14 cellular contexts compared by ENCODE assay signal in genomic region chr22:35436421-35436820, GRCh38.
"Had no signal": no experiment of that assay in that cellular context is flagged by ENCODE, and none has a peak within 500 bp of the region (broad histone marks: within the 10 kb centered on the region; RNA-seq: fewer than 3 reads in every experiment).

No MANE protein-coding gene starts in this region.

- H3K79me2 ChIP-seq: parathyroid adenoma had no signal

- H3K27me3 Mint-ChIP-seq: naive thymus-derived CD4-positive, alpha-beta T cell; stimulated activated memory B cell treated with anti-CD40 and anti-IgM and Interleukin-4, amounts not matched to agents 10 μg/mL and 1 μg/mL and 100 μg/mL, for 72 hours; stimulated activated naive CD8-positive, alpha-beta T cell treated with anti-CD3 and anti-CD28 coated beads, Interleukin-15, Interleukin-2, amounts not matched to agents 100 ng/mL and 50 ng/mL, for 24 hours had no signal

- FAIRE-seq: endothelial cell of umbilical vein had no signal

- H3K4me1 ChIP-seq: foreskin keratinocyte, parathyroid adenoma, right lobe of liver, uterus had no signal

- H2AFZ ChIP-seq: parathyroid adenoma had no signal

- H3K36me3 ChIP-seq: right lobe of liver, uterus had no signal

- H3K4me3 ChIP-seq: psoas muscle, right lobe of liver, tibial artery, upper lobe of left lung, uterus had no signal

- H3K27ac Mint-ChIP-seq: naive thymus-derived CD4-positive, alpha-beta T cell; nephron progenitor cell; stimulated activated memory B cell treated with anti-CD40 and anti-IgM and Interleukin-4, amounts not matched to agents 10 μg/mL and 1 μg/mL and 100 μg/mL, for 72 hours; stimulated activated naive CD8-positive, alpha-beta T cell treated with anti-CD3 and anti-CD28 coated beads, Interleukin-15, Interleukin-2, amounts not matched to agents 100 ng/mL and 50 ng/mL, for 24 hours had no signal

- H3K27me3 ChIP-seq: foreskin keratinocyte, right lobe of liver, tibial artery, upper lobe of left lung, uterus had no signal

- ATAC-seq: naive thymus-derived CD4-positive, alpha-beta T cell; right lobe of liver; stimulated activated memory B cell treated with anti-CD40 and anti-IgM and Interleukin-4, amounts not matched to agents 10 μg/mL and 1 μg/mL and 100 μg/mL, for 72 hours had no signal

- H3K9ac ChIP-seq: parathyroid adenoma had no signal

- H3K4me3 Mint-ChIP-seq: naive thymus-derived CD4-positive, alpha-beta T cell; nephron progenitor cell; stimulated activated memory B cell treated with anti-CD40 and anti-IgM and Interleukin-4, amounts not matched to agents 10 μg/mL and 1 μg/mL and 100 μg/mL, for 72 hours; stimulated activated naive CD8-positive, alpha-beta T cell treated with anti-CD3 and anti-CD28 coated beads, Interleukin-15, Interleukin-2, amounts not matched to agents 100 ng/mL and 50 ng/mL, for 24 hours had no signal

- DNase-seq: foreskin keratinocyte; naive thymus-derived CD4-positive, alpha-beta T cell; nephron progenitor cell; psoas muscle; retina; right lobe of liver; stimulated activated CD4-positive, alpha-beta T cell treated with anti-CD3 and anti-CD28 coated beads, Interleukin-4, amount 100 ng/mL, for 1 hour; tibial artery; upper lobe of left lung; uterus had no signal

- H3K27ac ChIP-seq: foreskin keratinocyte, parathyroid adenoma, psoas muscle, right lobe of liver, tibial artery, upper lobe of left lung, uterus had no signal
